11 cellular contexts compared by ENCODE assay signal in the genomic region with DNA sequence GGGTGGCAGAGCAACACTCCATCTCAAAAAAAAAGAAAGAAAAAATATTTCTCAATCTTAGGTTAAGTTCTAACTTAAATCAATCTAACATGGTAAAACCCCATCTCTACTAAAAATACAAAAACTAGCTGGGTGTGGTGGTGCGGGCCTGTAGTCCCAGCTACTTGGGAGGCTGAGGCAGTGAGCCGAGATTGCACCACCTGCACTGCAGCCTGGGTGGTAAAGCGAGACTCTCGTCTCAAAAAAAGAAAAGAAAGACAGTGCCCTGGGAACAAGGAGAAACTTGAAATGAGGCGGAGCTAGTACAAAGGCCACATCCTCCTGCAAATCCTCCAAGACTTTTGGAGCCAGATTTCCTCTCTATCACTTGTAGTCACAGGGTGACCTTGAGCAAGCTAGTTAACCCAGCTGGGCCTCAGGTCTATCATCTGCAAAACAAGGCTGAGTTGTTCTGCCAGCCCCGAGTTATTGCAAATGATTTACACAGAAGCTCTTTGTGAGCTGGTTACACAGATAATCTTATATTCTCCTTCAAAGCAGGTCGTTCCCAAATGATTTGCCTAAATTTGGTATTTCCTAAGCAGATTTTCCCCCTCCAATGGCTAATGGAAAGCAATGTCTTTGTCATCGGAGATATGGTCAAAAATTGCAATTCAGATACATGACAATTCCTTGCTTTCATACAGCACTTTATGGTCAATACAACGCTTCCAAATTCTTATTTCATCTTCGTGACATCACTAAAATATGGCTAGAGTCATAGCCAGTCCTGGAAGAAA. TPM values are rescaled to one million over a fixed set of nuclear protein-coding genes. Genes with fewer than 3 reads are reported as not detected.
DNase-seq lines count a peak whose midpoint lies in the region; ATAC-seq and TF ChIP-seq lines count a peak whose summit lies in the region.
"Had no signal": no experiment of that assay in that cellular context is flagged by ENCODE, and none has a peak within 500 bp of the region (broad histone marks: within the 10 kb centered on the region; RNA-seq: fewer than 3 reads in every experiment).

No MANE protein-coding gene starts in this region.

- H3K4me2 ChIP-seq in SU-DHL-6 (ENCODE audit: low read depth, low read length, poor library complexity, severe bottlenecking), result peak overlapping the region; percentile 86

- no peak for DNase-seq in activated T-cell treated with anti-CD3 and anti-CD28 coated beads, Interleukin-2, amount 50 U/mL, for 72 hours
- DNase-seq in activated T-cell treated with anti-CD3 and anti-CD28 coated beads, Interleukin-2, amount 50 U/mL, for 1 hour, result no peak
- DNase-seq in endothelial cell (ENCODE audit: low spot score) (no peak), psoas muscle (no peak), AG20443 (ENCODE audit: low spot score) (no peak), anterior cingulate cortex (lab: John Stamatoyannopoulos, UW) (no peak)
- DNase-seq: NCI-H446, posterior cingulate gyrus had no signal

- peaks cover 17% of the 10 kb centered on the region for H3K4me1 ChIP-seq in psoas muscle

- H3K4me3 ChIP-seq in SU-DHL-6 (ENCODE audit: insufficient read depth, low read length, poor library complexity, severe bottlenecking), result no peak overlapping the region
- peak overlapping the region; percentile 77 for H3K4me3 ChIP-seq in psoas muscle

- H3F3A ChIP-seq in SU-DHL-6 (ENCODE audit: insufficient read depth), result peaks cover 9% of the 10 kb centered on the region

- H3K27ac ChIP-seq in SU-DHL-6 (ENCODE audit: low read depth, low read length) (no peak overlapping the region), psoas muscle (no peak overlapping the region)

- H3K9me3 ChIP-seq in SU-DHL-6 (ENCODE audit: insufficient read depth, low read length) (no peaks in the 10 kb centered on the region), psoas muscle (no peaks in the 10 kb centered on the region)

- no peak overlapping the region for H2AFZ ChIP-seq in SU-DHL-6 (ENCODE audit: low read depth, low read length, severe bottlenecking)

- no peaks in the 10 kb centered on the region for H3K27me3 Mint-ChIP-seq in activated T-cell treated with anti-CD3 and anti-CD28 coated beads, Interleukin-2, amount 50 U/mL, for 72 hours (ENCODE audit: low read depth)
- peaks cover 6% of the 10 kb centered on the region for H3K27me3 Mint-ChIP-seq in endothelial cell (ENCODE audit: unreplicated experiment)

- no peak overlapping the region for H3K9ac ChIP-seq in SU-DHL-6 (ENCODE audit: low read length)

- peaks cover 0 to 4% of the 10 kb centered on the region in 2 donors for H3K36me3 Mint-ChIP-seq in activated T-cell treated with anti-CD3 and anti-CD28 coated beads, Interleukin-2, amount 50 U/mL, for 72 hours (ENCODE audit: insufficient read depth in 2 of 2)
- H3K36me3 Mint-ChIP-seq in endothelial cell (ENCODE audit: low read depth, unreplicated experiment), result peaks cover 8% of the 10 kb centered on the region

- peak overlapping the region; percentile 68 to 71 for H3K4me3 Mint-ChIP-seq in activated T-cell treated with anti-CD3 and anti-CD28 coated beads, Interleukin-2, amount 50 U/mL, for 72 hours
- peak overlapping the region; percentile 24 for H3K4me3 Mint-ChIP-seq in endothelial cell (ENCODE audit: unreplicated experiment)

- H3K9me3 Mint-ChIP-seq in activated T-cell treated with anti-CD3 and anti-CD28 coated beads, Interleukin-2, amount 50 U/mL, for 72 hours, result no peaks in the 10 kb centered on the region
- no peaks in the 10 kb centered on the region for H3K9me3 Mint-ChIP-seq in endothelial cell (ENCODE audit: unreplicated experiment)

- no peak for TF ChIP-seq CTCF in SU-DHL-6 (IDR thresholded peaks at IDR 0.05; ENCODE audit: insufficient read depth, low read length, poor library complexity, severe bottlenecking)
- no peak for TF ChIP-seq CTCF in endothelial cell (IDR thresholded peaks at IDR 0.05; ENCODE audit: unreplicated experiment)
- no peak for TF ChIP-seq CTCF in psoas muscle (IDR thresholded peaks at IDR 0.05)

- H3K36me3 ChIP-seq in SU-DHL-6 (ENCODE audit: low read length), result no peaks in the 10 kb centered on the region
- H3K36me3 ChIP-seq in psoas muscle (ENCODE audit: insufficient read depth in 1 of 2, low read depth in 1 of 2), result peaks cover 0 to 35% of the 10 kb centered on the region in 2 donors

- no peaks in the 10 kb centered on the region for H3K9me2 ChIP-seq in SU-DHL-6 (replicated peaks; ENCODE audit: insufficient read depth, low read length)

- H3K79me2 ChIP-seq in SU-DHL-6 (ENCODE audit: insufficient read depth, low read length), result peaks cover 13% of the 10 kb centered on the region

- 85 to 86% (median 85%) methylated on average over 10 of the region's 10 CpGs for WGBS in psoas muscle, 3 donors

- intact Hi-C loops in psoas muscle (cut with DNase I), result no loop called here

- ATAC-seq in activated T-cell treated with anti-CD3 and anti-CD28 coated beads, Interleukin-2, amount 50 U/mL, for 72 hours (replicated peaks in 1 of 2), result no peak
- ATAC-seq in psoas muscle (no peak), HG02981 (IDR thresholded peaks at IDR 0.05; ENCODE audit: unreplicated experiment) (no peak)

- H3K27me3 ChIP-seq in SU-DHL-6 (ENCODE audit: low read length) (no peaks in the 10 kb centered on the region), psoas muscle (ENCODE audit: insufficient read depth in 3 of 3, low read length in 2 of 3) (no peaks in the 10 kb centered on the region)

- peaks cover 29% of the 10 kb centered on the region for H3K4me1 Mint-ChIP-seq in activated T-cell treated with anti-CD3 and anti-CD28 coated beads, Interleukin-2, amount 50 U/mL, for 72 hours (ENCODE audit: low read depth)
- H3K4me1 Mint-ChIP-seq in endothelial cell (ENCODE audit: unreplicated experiment), result peaks cover 4% of the 10 kb centered on the region

- no peak overlapping the region for H3K27ac Mint-ChIP-seq in activated T-cell treated with anti-CD3 and anti-CD28 coated beads, Interleukin-2, amount 50 U/mL, for 72 hours
- H3K27ac Mint-ChIP-seq in endothelial cell (ENCODE audit: unreplicated experiment), result no peak overlapping the region

- H4K20me1 ChIP-seq in SU-DHL-6 (ENCODE audit: low read depth, low read length), result no peaks in the 10 kb centered on the region

RNA-seq across cellular contexts. Expression of gene ANKRD54, which starts 1.9 kb away (rescaled TPM):
- 10 to 100 TPM; 22.8 to 28.2 TPM for total RNA-seq in activated T-cell treated with anti-CD3 and anti-CD28 coated beads, Interleukin-2, amount 50 U/mL, for 72 hours
- total RNA-seq in endothelial cell (ENCODE audit: unreplicated experiment) (14.4 TPM), psoas muscle (10 to 100 TPM; 11.3 to 18.0 (median 12.5) TPM)
- polyA plus RNA-seq in psoas muscle, result 10 to 100 TPM; 12.0 to 37.2 (median 13.9) TPM

RNA-seq across cellular contexts. Expression of gene EIF3L, which starts 7.0 kb away (rescaled TPM):
- 100 to 1,000 TPM; 826 to 905 TPM for total RNA-seq in activated T-cell treated with anti-CD3 and anti-CD28 coated beads, Interleukin-2, amount 50 U/mL, for 72 hours
- 732 TPM for total RNA-seq in endothelial cell (ENCODE audit: unreplicated experiment)
- total RNA-seq in psoas muscle, result 100 to 1,000 TPM; 369 to 483 (median 441) TPM
- 100 to 1,000 TPM; 265 to 327 (median 310) TPM for polyA plus RNA-seq in psoas muscle

RNA-seq across cellular contexts. Expression of gene GALR3, which starts 19.0 kb away (rescaled TPM):
- total RNA-seq in activated T-cell treated with anti-CD3 and anti-CD28 coated beads, Interleukin-2, amount 50 U/mL, for 72 hours, result under 1 TPM in 1 of 2 donors, not detected in 1; 0.29 TPM
- total RNA-seq in endothelial cell (ENCODE audit: unreplicated experiment) (not detected), psoas muscle (under 1 TPM in 1 of 4 donors, not detected in 3; 0.32 TPM)
- polyA plus RNA-seq in psoas muscle, result under 1 TPM in 1 of 3 donors, not detected in 2; 0.04 TPM
- polyA plus RNA-seq: BJ had no signal

RNA-seq across cellular contexts. Expression of gene GCAT, which starts 34.5 kb away (rescaled TPM):
- 10 to 100 TPM; 14.9 to 22.7 TPM for total RNA-seq in activated T-cell treated with anti-CD3 and anti-CD28 coated beads, Interleukin-2, amount 50 U/mL, for 72 hours
- total RNA-seq in endothelial cell (ENCODE audit: unreplicated experiment), result 4.1 TPM
- total RNA-seq in psoas muscle, result 10 to 100 TPM in 1 of 4 donors, 1 to 10 TPM in 3; 7.7 to 19.2 (median 9.3) TPM
- polyA plus RNA-seq in psoas muscle, result 1 to 10 TPM; 5.4 to 8.3 (median 7.8) TPM
